ENCODE assay signal across 9 cellular contexts in genomic region chr22:21569076-21569427, GRCh38. TPM values are rescaled to one million over a fixed set of nuclear protein-coding genes. Genes with fewer than 3 reads are reported as not detected.
DNase-seq lines count a peak whose midpoint lies in the region; ATAC-seq, FAIRE-seq and TF ChIP-seq lines count a peak whose summit lies in the region.
"Not testable (repeated sequence)": the region's sequence is repeated elsewhere in the genome, so short reads cannot be mapped to it uniquely, and the experiment has no call there.
"Had no signal": no experiment of that assay in that cellular context is flagged by ENCODE, and none has a peak within 500 bp of the region (broad histone marks: within the 10 kb centered on the region; RNA-seq: fewer than 3 reads in every experiment).

No MANE protein-coding gene starts in this region.

- not testable (repeated sequence) for TF ChIP-seq RAD21 in A549 (conservative IDR thresholded peaks at IDR 0.05 in 1 of 2, IDR thresholded peaks at IDR 0.05 in 1 of 2)

- intact Hi-C loops in Panc1 (cut with micrococcal nuclease; ENCODE audit: unreplicated experiment); dorsolateral prefrontal cortex (cut with DNase I); right cardiac atrium (cut with DNase I): not testable (repeated sequence)

- not testable (repeated sequence) for BruUV-seq in Panc1 (replicated peaks; lab: Mats Ljungman, UMichigan)

- not testable (repeated sequence) for H3K27me3 ChIP-seq in GM23338 (ENCODE audit: insufficient read depth); Panc1 (ENCODE audit: control insufficient read depth, insufficient read depth, low read length); dorsolateral prefrontal cortex; right cardiac atrium (ENCODE audit: control insufficient read depth, insufficient read depth); muscle layer of duodenum (ENCODE audit: low read depth, low read length); skeletal muscle satellite cell (ENCODE audit: control insufficient read depth, insufficient read depth, low read length)

- peaks cover 48% of the 10 kb centered on the region for H3K4me1 ChIP-seq in A549
- peaks cover 32% of the 10 kb centered on the region for H3K4me1 ChIP-seq in GM23338 (ENCODE audit: insufficient read depth)
- H3K4me1 ChIP-seq in Panc1 (ENCODE audit: control insufficient read depth, insufficient read depth, low read length) = peaks cover 39% of the 10 kb centered on the region
- H3K4me1 ChIP-seq in right cardiac atrium (ENCODE audit: control insufficient read depth, insufficient read depth, low read length) = peaks cover 12% of the 10 kb centered on the region
- H3K4me1 ChIP-seq in muscle layer of duodenum (ENCODE audit: control insufficient read depth in 1 of 2, insufficient read depth in 2 of 2, low read length in 2 of 2) = peaks cover 11 to 54% of the 10 kb centered on the region in 2 donors
- H3K4me1 ChIP-seq in skeletal muscle satellite cell (ENCODE audit: control insufficient read depth, insufficient read depth, low read length) = peaks cover 28% of the 10 kb centered on the region

- peak overlapping the region; percentile 96 for H3K4me3 Mint-ChIP-seq in GM23338
- H3K4me3 Mint-ChIP-seq in activated T-helper 17 cell treated with anti-CD3 and anti-CD28 coated beads, Interleukin-2, amount 50 U/mL, for 72 hours = peak overlapping the region; percentile 91

- H3K4me2 ChIP-seq in A549 = peak overlapping the region; percentile 99
- H3K4me2 ChIP-seq in GM23338 = peak overlapping the region; percentile 93
- peak overlapping the region; percentile 86 for H3K4me2 ChIP-seq in skeletal muscle satellite cell (ENCODE audit: low read length)

- TF ChIP-seq CTCF in A549 (IDR thresholded peaks at IDR 0.05); GM23338 (conservative IDR thresholded peaks at IDR 0.05; ENCODE audit: low read depth in 2 of 2); Panc1 (IDR thresholded peaks at IDR 0.05); dorsolateral prefrontal cortex (IDR thresholded peaks at IDR 0.05 in 54 of 56, conservative IDR thresholded peaks at IDR 0.05 in 2 of 56; ENCODE audit: low read depth in 1 of 56, partially characterized antibody in 56 of 56): not testable (repeated sequence)

- not testable (repeated sequence) for H3K36me3 Mint-ChIP-seq in GM23338 (ENCODE audit: low read depth)
- H3K36me3 Mint-ChIP-seq in activated T-helper 17 cell treated with anti-CD3 and anti-CD28 coated beads, Interleukin-2, amount 50 U/mL, for 72 hours (ENCODE audit: low read depth) = peaks cover 52% of the 10 kb centered on the region

- not testable (repeated sequence) for FAIRE-seq in A549 (lab: Jason Lieb, UNC)

- in situ Hi-C loops in Panc1 (cut with HindIII; ENCODE audit: low pct_unique_long_range_greater_than_20kb, low sequenced_read_pairs) = not testable (repeated sequence)

- ATAC-seq in A549; GM23338; Panc1; activated T-helper 17 cell treated with anti-CD3 and anti-CD28 coated beads, Interleukin-2, amount 50 U/mL, for 72 hours (replicated peaks); right cardiac atrium: not testable (repeated sequence)

- H2AFZ ChIP-seq in GM23338 = not testable (repeated sequence)

- peaks cover 65% of the 10 kb centered on the region for H3K79me2 ChIP-seq in GM23338 (replicated peaks; ENCODE audit: insufficient read depth)

- peaks cover 32% of the 10 kb centered on the region for H3K4me1 Mint-ChIP-seq in GM23338
- H3K4me1 Mint-ChIP-seq in activated T-helper 17 cell treated with anti-CD3 and anti-CD28 coated beads, Interleukin-2, amount 50 U/mL, for 72 hours = peaks cover 37% of the 10 kb centered on the region

- WGBS in A549 (ENCODE audit: missing lambda C conversion rate) = 41% methylated on average over 11 of the region's 12 CpGs
- 39% methylated on average over 12 of the region's 12 CpGs for WGBS in right cardiac atrium

- H3K27ac ChIP-seq in A549 (peak overlapping the region; percentile 99), Panc1 (ENCODE audit: low read length) (peak overlapping the region; percentile 93), dorsolateral prefrontal cortex (peak overlapping the region in 5 of 59 donors; percentile 90 to 97 (median 95)), muscle layer of duodenum (ENCODE audit: low read length) (peak overlapping the region; percentile 94)
- not testable (repeated sequence) for H3K27ac ChIP-seq in GM23338 (ENCODE audit: low read depth); right cardiac atrium (ENCODE audit: low read length)

- CTCF ChIA-PET in A549 (lab: Yijun Ruan, JAX) = interaction anchor here (1.3 kb wide), 1 partner anchor 24 kb away, joined by 3 read pairs; no protein-coding TSS in a partner anchor
- CTCF ChIA-PET in Panc1 (lab: Charles Lee) = not testable (repeated sequence)

- H4K20me1 ChIP-seq in GM23338 (replicated peaks; ENCODE audit: insufficient read depth) = peaks cover 56% of the 10 kb centered on the region

- not testable (repeated sequence) for H3K9me2 ChIP-seq in GM23338 (ENCODE audit: insufficient read depth)

- 0 out of 2 replicates have a peak overlapping the region, but pooled peaks have one; percentile 96 for H3K27ac Mint-ChIP-seq in GM23338
- peak overlapping the region; percentile 94 for H3K27ac Mint-ChIP-seq in activated T-helper 17 cell treated with anti-CD3 and anti-CD28 coated beads, Interleukin-2, amount 50 U/mL, for 72 hours

- TF ChIP-seq EP300 in A549 (IDR thresholded peaks at IDR 0.05) = not testable (repeated sequence)

- H3F3A ChIP-seq in GM23338 (replicated peaks; ENCODE audit: low read depth) = not testable (repeated sequence)

- not testable (repeated sequence) for H3K36me3 ChIP-seq in GM23338 (ENCODE audit: insufficient read depth); Panc1 (ENCODE audit: control insufficient read depth, insufficient read depth, low read length); muscle layer of duodenum (ENCODE audit: control insufficient read depth in 1 of 2, insufficient read depth in 2 of 2, low read length in 2 of 2)
- peaks cover 12% of the 10 kb centered on the region for H3K36me3 ChIP-seq in skeletal muscle satellite cell (ENCODE audit: insufficient read depth, low read length)

- peak overlapping the region; percentile 99 for H3K9ac ChIP-seq in skeletal muscle satellite cell (ENCODE audit: low read depth, low read length)

- DNase-seq in A549 (ENCODE audit: low read depth in 1 of 2, low spot score in 1 of 2); GM23338 (ENCODE audit: low spot score); Panc1 (ENCODE audit: low read depth, low spot score); dorsolateral prefrontal cortex; right cardiac atrium: not testable (repeated sequence)

- POLR2A ChIA-PET in A549 (lab: Yijun Ruan, JAX); Panc1 (lab: Charles Lee): not testable (repeated sequence)

- TF ChIP-seq POLR2A in A549 (IDR thresholded peaks at IDR 0.05; ENCODE audit: low read length) = not testable (repeated sequence)

- peaks cover 11% of the 10 kb centered on the region for H3K27me3 Mint-ChIP-seq in GM23338 (ENCODE audit: insufficient read depth, low read depth, poor library complexity)
- H3K27me3 Mint-ChIP-seq in activated T-helper 17 cell treated with anti-CD3 and anti-CD28 coated beads, Interleukin-2, amount 50 U/mL, for 72 hours = not testable (repeated sequence)

- not testable (repeated sequence) for H3K9me3 Mint-ChIP-seq in GM23338; activated T-helper 17 cell treated with anti-CD3 and anti-CD28 coated beads, Interleukin-2, amount 50 U/mL, for 72 hours

- H3K9me3 ChIP-seq in A549; Panc1 (ENCODE audit: control insufficient read depth, insufficient read depth, low read depth, low read length); right cardiac atrium (ENCODE audit: control insufficient read depth, low read length); muscle layer of duodenum (ENCODE audit: control insufficient read depth in 1 of 2, low read length in 2 of 2); skeletal muscle satellite cell (replicated peaks; ENCODE audit: low read length): not testable (repeated sequence)

- peak overlapping the region; percentile 100 for H3K4me3 ChIP-seq in A549
- peak overlapping the region; percentile 83 for H3K4me3 ChIP-seq in GM23338
- H3K4me3 ChIP-seq in Panc1 (ENCODE audit: low read depth in 2 of 2, low read length in 2 of 2) = peak overlapping the region; percentile 87 to 92
- peak overlapping the region in 58 of 59 donors; percentile 58 to 100 (median 90) for H3K4me3 ChIP-seq in dorsolateral prefrontal cortex
- H3K4me3 ChIP-seq in right cardiac atrium (ENCODE audit: low read length) = peak overlapping the region; percentile 54
- peak overlapping the region; percentile 88 to 92 for H3K4me3 ChIP-seq in muscle layer of duodenum (ENCODE audit: low read depth in 1 of 2, low read length in 2 of 2)
- peak overlapping the region; percentile 94 for H3K4me3 ChIP-seq in skeletal muscle satellite cell (ENCODE audit: low read length)

RNA-seq across cellular contexts. Expression of gene UBE2L3, which starts 1.5 kb away (rescaled TPM):
- 45.3 and 54.9 TPM in 2 replicates for polyA plus RNA-seq in A549 (2011; rRNA removed)
- polyA plus RNA-seq in A549 (2012; cell fraction: cytosol; rRNA removed) = 33.7 and 34.3 TPM in 2 replicates
- 17.6 and 25.7 TPM in 2 replicates for polyA plus RNA-seq in A549 (2012; cell fraction: nucleus; rRNA removed)
- 53.1 to 56.6 TPM (median 55.6 TPM) in 3 replicates for polyA plus RNA-seq in A549 (2017; fragmentation: RNase III; extraction: RNeasy Plus Mini Kit Qiagen cat#74134 plus additional on column Dnase treatment)
- 28.2 and 32.9 TPM in 2 replicates for polyA minus RNA-seq in A549 (2011; rRNA and poly(A)+ RNA removed)
- 70.1 and 86.3 TPM in 2 replicates for total RNA-seq in GM23338 (2014; rRNA removed; shearing (Covaris generic))
- 123 and 136 TPM in 2 replicates for polyA plus RNA-seq in GM23338 (2016; fragmentation: Nextera tagmentation; extraction: Ambion mirVana)
- total RNA-seq in Panc1 (2021; ENCODE audit: unreplicated experiment) = 51.1 TPM
- polyA plus RNA-seq in Panc1 (2012; ENCODE audit: insufficient read length) = 39.7 TPM
- total RNA-seq in activated T-helper 17 cell treated with anti-CD3 and anti-CD28 coated beads, Interleukin-2, amount 50 U/mL, for 72 hours = 10 to 100 TPM; 36.6 to 78.9 TPM
- total RNA-seq in dorsolateral prefrontal cortex = 10 to 100 TPM; 50.3 to 89.3 (median 74.5) TPM
- 10 to 100 TPM; 38.8 to 49.0 (median 44.7) TPM for total RNA-seq in right cardiac atrium
- polyA plus RNA-seq in right cardiac atrium = 63.6 TPM
- 50.9 and 51.0 TPM in 2 replicates for total RNA-seq in skeletal muscle satellite cell (2012; rRNA removed)

RNA-seq across cellular contexts. Expression of gene RIMBP3C, which starts 17.8 kb away (rescaled TPM):
- polyA plus RNA-seq in A549 (2011; rRNA removed) (0.05 and 0.08 TPM in 2 replicates), A549 (2017; fragmentation: RNase III; extraction: RNeasy Plus Mini Kit Qiagen cat#74134 plus additional on column Dnase treatment) (0.17 to 0.27 TPM (median 0.24 TPM) in 3 replicates), GM23338 (2016; fragmentation: Nextera tagmentation; extraction: Ambion mirVana) (0.03 TPM in 1 of 2 replicates, not detected in the other), right cardiac atrium (0.02 TPM)
- polyA plus RNA-seq in A549 (2012; cell fraction: cytosol; rRNA removed) = 0.01 and 0.04 TPM in 2 replicates
- 0.04 and 0.08 TPM in 2 replicates for polyA plus RNA-seq in A549 (2012; cell fraction: nucleus; rRNA removed)
- 0.41 and 0.68 TPM in 2 replicates for polyA minus RNA-seq in A549 (2011; rRNA and poly(A)+ RNA removed)
- total RNA-seq in GM23338 (2014; rRNA removed; shearing (Covaris generic)) = 1.1 and 1.6 TPM in 2 replicates
- total RNA-seq in Panc1 (2021; ENCODE audit: unreplicated experiment) (0.90 TPM), dorsolateral prefrontal cortex (1 to 10 TPM in 10 of 120 experiments, under 1 TPM in 75, not detected in 35; 0.10 to 1.4 (median 0.47) TPM), right cardiac atrium (under 1 TPM in 2 of 4 donors, not detected in 2; 0.18 to 0.23 TPM)
- 1.7 TPM for polyA plus RNA-seq in Panc1 (2012; ENCODE audit: insufficient read length)
- under 1 TPM; 0.06 to 0.19 TPM for total RNA-seq in activated T-helper 17 cell treated with anti-CD3 and anti-CD28 coated beads, Interleukin-2, amount 50 U/mL, for 72 hours
- 0.44 and 0.51 TPM in 2 replicates for total RNA-seq in skeletal muscle satellite cell (2012; rRNA removed)
- total RNA-seq: Daoy had no signal
